In the genomic region with DNA sequence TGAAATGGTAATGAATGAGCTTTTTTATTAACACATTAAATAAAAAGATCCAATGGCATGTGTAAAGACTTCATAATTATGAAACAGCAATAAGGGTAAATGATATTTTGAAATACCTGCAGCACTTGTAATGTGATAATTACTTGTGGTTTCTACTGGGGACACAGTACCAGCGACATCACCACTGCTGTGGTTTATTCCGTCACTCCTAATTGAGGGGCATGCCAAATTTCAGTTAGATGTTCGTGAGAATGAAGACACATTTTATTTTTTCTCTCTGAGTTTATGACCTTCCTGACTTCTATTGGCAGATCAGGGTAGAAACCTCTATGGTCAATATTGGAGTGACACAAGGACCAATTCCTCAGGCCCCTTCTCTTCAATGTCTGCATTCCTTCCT, we compare ENCODE assay signal across 25 cellular contexts.
"Had no signal": no experiment of that assay in that cellular context is flagged by ENCODE, and none has a peak within 500 bp of the region (broad histone marks: within the 10 kb centered on the region; RNA-seq: fewer than 3 reads in every experiment).

No MANE protein-coding gene starts in this region.

- FAIRE-seq: islet of Langerhans, pancreas had no signal

- H3K4me1 ChIP-seq: foreskin keratinocyte, pancreas, right lobe of liver, upper lobe of left lung had no signal

- H3K36me3 ChIP-seq: neutrophil, pancreas, right lobe of liver, thoracic aorta, upper lobe of left lung had no signal

- H3K27ac Mint-ChIP-seq: activated naive CD4-positive, alpha-beta T cell treated with anti-CD3 and anti-CD28 coated beads, Interleukin-2, amount 10 ng/mL, durations not matched to agents 7 days and 5 days; activated naive CD8-positive, alpha-beta T cell treated with anti-CD3 and anti-CD28 coated beads, Interleukin-2, amount 50 U/mL, for 24 hours; brain; endodermal cell; natural killer cell; stimulated activated naive B cell treated with anti-CD40 and anti-IgM and Interleukin-4, amounts not matched to agents 10 μg/mL and 1 μg/mL and 100 μg/mL, for 72 hours had no signal

- H3K27me3 ChIP-seq: right lobe of liver, upper lobe of left lung had no signal

- H3K36me3 Mint-ChIP-seq: activated naive CD4-positive, alpha-beta T cell treated with anti-CD3 and anti-CD28 coated beads, Interleukin-2, amount 10 ng/mL, durations not matched to agents 7 days and 5 days; brain; stimulated activated naive B cell treated with anti-CD40 and anti-IgM and Interleukin-4, amounts not matched to agents 10 μg/mL and 1 μg/mL and 100 μg/mL, for 72 hours had no signal

- H3K4me3 ChIP-seq: pancreas, right lobe of liver, smooth muscle cell, thoracic aorta, upper lobe of left lung had no signal

- DNase-seq: activated CD4-positive, alpha-beta T cell treated with anti-CD3 and anti-CD28 coated beads, Interleukin-2, amount 50 U/mL, for 1 hour; activated CD8-positive, alpha-beta memory T cell treated with anti-CD3 and anti-CD28 coated beads, Interleukin-2, amount 50 U/mL, for 4 hours; activated naive CD4-positive, alpha-beta T cell treated with anti-CD3 and anti-CD28 coated beads, Interleukin-2, amount 10 ng/mL, durations not matched to agents 7 days and 5 days; activated naive CD8-positive, alpha-beta T cell treated with anti-CD3 and anti-CD28 coated beads, Interleukin-2, amount 50 U/mL, for 24 hours; activated T-cell treated with anti-CD3 and anti-CD28 coated beads, Interleukin-2, amount 50 U/mL, for 4 hours; anterior cingulate cortex; caudate nucleus; endodermal cell; foreskin keratinocyte; hippocampal formation; left cardiac atrium; mesendoderm; natural killer cell; pancreas; right lobe of liver; stimulated activated CD4-positive, alpha-beta T cell treated with anti-CD3 and anti-CD28 coated beads, Interleukin-4, amount 100 ng/mL, for 4 hours; stimulated activated naive B cell treated with anti-CD40 and anti-IgM and Interleukin-4, amounts not matched to agents 10 μg/mL and 1 μg/mL and 100 μg/mL, for 72 hours; upper lobe of left lung had no signal

- H3K4me3 Mint-ChIP-seq: activated naive CD4-positive, alpha-beta T cell treated with anti-CD3 and anti-CD28 coated beads, Interleukin-2, amount 10 ng/mL, durations not matched to agents 7 days and 5 days; activated naive CD8-positive, alpha-beta T cell treated with anti-CD3 and anti-CD28 coated beads, Interleukin-2, amount 50 U/mL, for 24 hours; activated T-cell treated with anti-CD3 and anti-CD28 coated beads, Interleukin-2, amount 50 U/mL, for 4 hours; brain; endodermal cell; natural killer cell; stimulated activated naive B cell treated with anti-CD40 and anti-IgM and Interleukin-4, amounts not matched to agents 10 μg/mL and 1 μg/mL and 100 μg/mL, for 72 hours had no signal

- H3K9me3 ChIP-seq: neutrophil, pancreas, thoracic aorta had no signal

- ATAC-seq: activated CD4-positive, CD25-positive, alpha-beta regulatory T cell treated with anti-CD3 and anti-CD28 coated beads, Interleukin-2, amount 50 U/mL, for 24 hours; activated naive CD8-positive, alpha-beta T cell treated with anti-CD3 and anti-CD28 coated beads, Interleukin-2, amount 50 U/mL, for 24 hours; activated T-cell treated with anti-CD3 and anti-CD28 coated beads, Interleukin-2, amount 50 U/mL, for 4 hours; foreskin keratinocyte; left cardiac atrium; pancreas; right lobe of liver; stimulated activated naive B cell treated with anti-CD40 and anti-IgM and Interleukin-4, amounts not matched to agents 10 μg/mL and 1 μg/mL and 100 μg/mL, for 72 hours had no signal

- H3K27ac ChIP-seq: epithelial cell of prostate, foreskin keratinocyte, neutrophil, pancreas, right lobe of liver, thoracic aorta, upper lobe of left lung had no signal

- H3K4me1 Mint-ChIP-seq: endodermal cell had no signal
